In the genomic region with DNA sequence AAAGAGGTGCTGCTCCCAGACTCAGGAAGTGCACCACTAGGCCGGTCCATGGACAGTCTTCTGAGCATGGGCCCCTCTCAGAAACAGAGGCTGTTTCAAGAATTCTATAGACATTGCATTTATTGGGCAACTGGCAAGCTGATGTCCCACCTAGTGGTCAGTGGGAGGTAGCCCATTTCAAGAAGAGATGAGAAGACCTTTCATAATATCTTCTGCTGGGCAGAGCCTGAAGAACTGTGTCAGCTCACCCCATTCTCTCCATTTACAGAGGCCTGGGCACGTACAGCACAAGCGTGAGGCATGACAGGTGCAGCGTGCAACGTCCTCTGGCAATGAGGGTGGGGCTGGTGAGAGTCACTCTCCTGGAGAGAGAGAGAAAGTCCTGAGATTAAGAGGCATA, we compare ENCODE assay signal across 9 cellular contexts.
DNase-seq lines count a peak whose midpoint lies in the region; ATAC-seq, FAIRE-seq and TF ChIP-seq lines count a peak whose summit lies in the region.
"Had no signal": no experiment of that assay in that cellular context is flagged by ENCODE, and none has a peak within 500 bp of the region (broad histone marks: within the 10 kb centered on the region; RNA-seq: fewer than 3 reads in every experiment).

No MANE protein-coding gene starts in this region.

- H2BK15ac ChIP-seq in neuronal stem cell (ENCODE audit: low read length) = no peak overlapping the region

- no peaks in the 10 kb centered on the region for H3K9me2 ChIP-seq in OCI-LY7 (ENCODE audit: insufficient read depth, low read length)

- no peak overlapping the region for H3K4ac ChIP-seq in neuronal stem cell (ENCODE audit: low read length)

- H3K27ac Mint-ChIP-seq in endothelial cell (ENCODE audit: unreplicated experiment) = no peak overlapping the region

- H3K36me3 ChIP-seq in OCI-LY7 (ENCODE audit: insufficient read depth, low read length) (no peaks in the 10 kb centered on the region), neuronal stem cell (replicated peaks in 1 of 2; ENCODE audit: control insufficient read depth in 2 of 2, insufficient read depth in 2 of 2, low read length in 2 of 2) (no peaks in the 10 kb centered on the region)

- no peaks in the 10 kb centered on the region for H3K79me2 ChIP-seq in OCI-LY7 (ENCODE audit: insufficient read depth, low read depth, low read length)

- peaks cover 10% of the 10 kb centered on the region for H3K9me3 Mint-ChIP-seq in endothelial cell (ENCODE audit: unreplicated experiment)

- no peak overlapping the region for H2BK12ac ChIP-seq in neuronal stem cell (ENCODE audit: low read length)

- H4K91ac ChIP-seq in neuronal stem cell (ENCODE audit: low read depth, low read length, poor library complexity) = no peak overlapping the region

- H3K27me3 Mint-ChIP-seq in endothelial cell (ENCODE audit: unreplicated experiment) = peaks cover 3% of the 10 kb centered on the region

- no peak for FAIRE-seq in GM18507 (lab: Jason Lieb, UNC)

- H3K27me3 ChIP-seq in neuronal stem cell (ENCODE audit: control insufficient read depth in 3 of 3, insufficient read depth in 3 of 3, low read depth in 1 of 3, low read length in 3 of 3) = no peaks in the 10 kb centered on the region

- no peak overlapping the region for H3K4me3 Mint-ChIP-seq in endothelial cell (ENCODE audit: unreplicated experiment)

- H4K20me1 ChIP-seq in OCI-LY7 (ENCODE audit: insufficient read depth, low read length) = no peaks in the 10 kb centered on the region

- CTCF ChIA-PET in OCI-LY7 (lab: Charles Lee; ENCODE audit: unreplicated experiment) = no interaction called here

- H3K79me1 ChIP-seq in neuronal stem cell (ENCODE audit: low read depth, low read length) = no peaks in the 10 kb centered on the region

- H3K4me3 ChIP-seq in OCI-LY7 (ENCODE audit: low read depth, low read length, poor library complexity, severe bottlenecking) (no peak overlapping the region), neuronal stem cell (ENCODE audit: low read length in 2 of 2) (no peak overlapping the region)

- intact Hi-C loops in OCI-LY7 (cut with micrococcal nuclease; ENCODE audit: unreplicated experiment) = no loop called here

- no peaks in the 10 kb centered on the region for H3K4me1 ChIP-seq in OCI-LY7 (ENCODE audit: insufficient read depth, low read length, poor library complexity, severe bottlenecking)
- H3K4me1 ChIP-seq in neuronal stem cell (ENCODE audit: control insufficient read depth in 2 of 2, insufficient read depth in 1 of 2, low read depth in 1 of 2, low read length in 2 of 2) = no peaks in the 10 kb centered on the region

- DNase-seq in AG08396 (ENCODE audit: low spot score) (peak; percentile 54), GM18507 (ENCODE audit: extremely low spot score, insufficient read length, low read depth) (peak; percentile 17), OCI-LY7 (ENCODE audit: low spot score) (peak; percentile 29), endothelial cell (ENCODE audit: low spot score) (peak; percentile 23), neuronal stem cell (ENCODE audit: low spot score) (no peak), NCI-H2107 (lab: John Stamatoyannopoulos, UW) (no peak)
- DNase-seq in activated naive CD4-positive, alpha-beta T cell (lab: John Stamatoyannopoulos, UW) = no peak

- no TSS peak for BruUV-seq in OCI-LY7 (replicated peaks; lab: Mats Ljungman, UMichigan)

- no peak for ATAC-seq in GM21381 (IDR thresholded peaks at IDR 0.05; ENCODE audit: unreplicated experiment)

- H4K8ac ChIP-seq in neuronal stem cell (ENCODE audit: low read depth, low read length) = no peak overlapping the region

- H3K9me3 ChIP-seq in OCI-LY7 (ENCODE audit: low read length) (peaks cover 10% of the 10 kb centered on the region; the same call in 1 of the 2 replicates), neuronal stem cell (replicated peaks in 1 of 2; ENCODE audit: control insufficient read depth in 2 of 2, insufficient read depth in 1 of 2, low read depth in 1 of 2, low read length in 2 of 2) (peaks cover 0 to 15% of the 10 kb centered on the region in 2 donors)

- H3K14ac ChIP-seq in neuronal stem cell (ENCODE audit: low read length) = no peak overlapping the region

- peaks cover 8% of the 10 kb centered on the region for H3K4me1 Mint-ChIP-seq in endothelial cell (ENCODE audit: unreplicated experiment)

- H3K23ac ChIP-seq in neuronal stem cell (ENCODE audit: low read depth, low read length, poor library complexity) = no peak overlapping the region

- H3K4me2 ChIP-seq in OCI-LY7 (ENCODE audit: low read length) = no peak overlapping the region
- H3K4me2 ChIP-seq in neuronal stem cell (ENCODE audit: insufficient read depth, low read length, poor library complexity, severe bottlenecking) = no peak overlapping the region

- H2AK5ac ChIP-seq in neuronal stem cell (ENCODE audit: low read depth, low read length) = no peak overlapping the region

- TF ChIP-seq CTCF in OCI-LY7 (conservative IDR thresholded peaks at IDR 0.05; ENCODE audit: low read length) (peak; percentile 60), endothelial cell (IDR thresholded peaks at IDR 0.05; ENCODE audit: unreplicated experiment) (peak; percentile 65)

- WGBS in neuronal stem cell (ENCODE audit: extremely low coverage in 2 of 2, insufficient read length in 2 of 2, insufficient replicate concordance in 1 of 2), 2 donors = no CpG with 5 or more reads among the region's 5 CpGs

- H2AFZ ChIP-seq in OCI-LY7 (ENCODE audit: low read length) = no peak overlapping the region
- peak overlapping the region; percentile 52 for H2AFZ ChIP-seq in neuronal stem cell (ENCODE audit: low read length)

- peaks cover 14% of the 10 kb centered on the region for H3K36me3 Mint-ChIP-seq in endothelial cell (ENCODE audit: low read depth, unreplicated experiment)

- no peak overlapping the region for H2BK5ac ChIP-seq in neuronal stem cell (ENCODE audit: low read length)

- H2BK120ac ChIP-seq in neuronal stem cell (ENCODE audit: low read depth, low read length) = no peak overlapping the region

- H3K18ac ChIP-seq in neuronal stem cell (ENCODE audit: low read length) = no peak overlapping the region

- H3K27ac ChIP-seq in OCI-LY7 (ENCODE audit: low read depth, low read length, poor library complexity, severe bottlenecking) = no peak overlapping the region
- no peak overlapping the region for H3K27ac ChIP-seq in neuronal stem cell (replicated peaks; ENCODE audit: low read length)
- H3K27ac ChIP-seq: HL-60 had no signal

- H3K9ac ChIP-seq in neuronal stem cell (ENCODE audit: low read depth, low read length, poor library complexity) = no peak overlapping the region

- POLR2A ChIA-PET in OCI-LY7 (lab: Charles Lee) = interaction anchor here (0.5 kb wide), 1 partner anchor 15 kb away, joined by 3 read pairs; no protein-coding TSS in a partner anchor

Comparison
In these comparisons a context has a peak if more than half of its experiments do, and no peak if none do; other contexts are left out.
1. DNase-seq: peak in AG08396 (single experiment), GM18507 (single experiment), OCI-LY7 (single experiment) and endothelial cell (single experiment); none in neuronal stem cell (single experiment), activated naive CD4-positive, alpha-beta T cell (0 of 4) and NCI-H2107 (single experiment).